In the genomic region with DNA sequence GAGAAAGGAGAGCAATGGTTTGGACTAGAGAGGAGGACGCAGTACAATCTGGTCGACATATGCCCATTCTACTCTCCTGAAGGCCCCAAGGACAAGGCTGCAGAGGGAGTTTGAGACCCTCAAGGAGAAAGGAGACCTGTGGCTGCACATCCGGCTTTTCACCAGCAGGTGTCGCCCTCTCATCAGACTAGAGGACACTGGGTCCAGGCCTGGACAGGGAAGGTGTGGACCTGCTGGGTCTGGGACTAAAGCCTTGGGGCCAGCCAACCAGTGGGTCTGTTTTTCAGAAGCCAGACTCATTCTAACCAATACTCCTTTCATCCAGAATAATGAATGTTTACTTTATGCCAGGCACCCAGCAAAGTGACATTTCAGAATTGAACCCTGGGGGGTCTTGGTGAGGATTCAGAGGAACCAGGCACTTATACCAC, we compare ENCODE assay signal across 1 cellular context.
TF ChIP-seq lines count a peak whose summit lies in the region.

No MANE protein-coding gene starts in this region.

TF ChIP-seq in GM23338, 12 proteins besides CTCF, POLR2A, EP300 and RAD21 (continued from another document):
- TF ChIP-seq, protein P1, sequence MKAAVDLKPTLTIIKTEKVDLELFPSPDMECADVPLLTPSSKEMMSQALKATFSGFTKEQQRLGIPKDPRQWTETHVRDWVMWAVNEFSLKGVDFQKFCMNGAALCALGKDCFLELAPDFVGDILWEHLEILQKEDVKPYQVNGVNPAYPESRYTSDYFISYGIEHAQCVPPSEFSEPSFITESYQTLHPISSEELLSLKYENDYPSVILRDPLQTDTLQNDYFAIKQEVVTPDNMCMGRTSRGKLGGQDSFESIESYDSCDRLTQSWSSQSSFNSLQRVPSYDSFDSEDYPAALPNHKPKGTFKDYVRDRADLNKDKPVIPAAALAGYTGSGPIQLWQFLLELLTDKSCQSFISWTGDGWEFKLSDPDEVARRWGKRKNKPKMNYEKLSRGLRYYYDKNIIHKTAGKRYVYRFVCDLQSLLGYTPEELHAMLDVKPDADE (IDR thresholded peaks at IDR 0.05), result no peak
